In the genomic region with DNA sequence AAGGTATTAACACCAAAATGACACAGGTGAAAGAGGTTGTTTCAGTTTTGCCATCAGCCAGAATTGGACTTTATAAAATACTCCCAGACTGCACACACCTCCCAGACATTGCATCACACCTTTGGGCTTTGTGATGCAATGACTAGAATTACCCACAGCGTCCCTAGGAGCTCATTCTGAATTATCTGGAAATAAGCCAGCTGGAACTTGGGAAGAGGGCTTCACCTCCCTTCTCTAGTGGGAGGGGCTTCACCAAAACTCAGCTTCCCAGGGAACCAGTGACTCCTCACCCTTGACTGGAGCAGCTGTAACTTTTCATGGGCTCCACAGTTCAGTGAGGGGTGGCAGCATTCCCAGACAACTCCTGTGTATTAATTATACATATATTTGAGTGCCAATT, we compare ENCODE assay signal across 18 cellular contexts.
A peak's percentile ranks its signal among the peaks of the same experiment; 100 is the strongest.
DNase-seq lines count a peak whose midpoint lies in the region; ATAC-seq, FAIRE-seq and TF ChIP-seq lines count a peak whose summit lies in the region.
"Had no signal": no experiment of that assay in that cellular context is flagged by ENCODE, and none has a peak within 500 bp of the region (broad histone marks: within the 10 kb centered on the region; RNA-seq: fewer than 3 reads in every experiment).

No MANE protein-coding gene starts in this region.

- TF ChIP-seq EP300 in H1 (IDR thresholded peaks at IDR 0.05; ENCODE audit: borderline replicate concordance in 1 of 2, low read depth in 2 of 2, low read length in 2 of 2) = no peak

- WGBS in H1 (ENCODE audit: extremely low coverage in 1 of 2, insufficient coverage in 1 of 2, insufficient read length in 1 of 2, insufficient replicate concordance in 2 of 2, low coverage in 1 of 2, low lambda C conversion rate in 2 of 2, missing lambda C conversion rate in 1 of 2), 2 experiments = 83% methylated on average over 1 of the region's 1 CpG; no CpG with 5 or more reads in 1 of the 2 experiments

- no peak for TF ChIP-seq RAD21 in H1 (IDR thresholded peaks at IDR 0.05 in 1 of 2, conservative IDR thresholded peaks at IDR 0.05 in 1 of 2; ENCODE audit: low read depth in 2 of 2, low read length in 2 of 2)

- H3K14ac ChIP-seq in H1 (ENCODE audit: insufficient read length) = no peak overlapping the region

- H4K20me1 ChIP-seq in H1 (replicated peaks in 1 of 2; ENCODE audit: control insufficient read depth in 1 of 2, insufficient read depth in 2 of 2, low read length in 2 of 2) = no peaks in the 10 kb centered on the region

- H3K27ac ChIP-seq in H1 (ENCODE audit: low read depth, low read length) (no peak overlapping the region), lower lobe of right lung (no peak overlapping the region)
- H3K27ac ChIP-seq: testis had no signal

- TF ChIP-seq CTCF in NB4 (IDR thresholded peaks at IDR 0.05; ENCODE audit: low read depth, low read length) (no peak), H1 (IDR thresholded peaks at IDR 0.05; ENCODE audit: control extremely low read depth in 1 of 3, insufficient read depth in 1 of 3, low read depth in 1 of 3, low read length in 3 of 3) (no peak), lower lobe of right lung (IDR thresholded peaks at IDR 0.05) (no peak)

- H3K4ac ChIP-seq in H1 (replicated peaks; ENCODE audit: insufficient read length, low read depth, low read length) = no peak overlapping the region

- H2AFZ ChIP-seq in H1 (ENCODE audit: low read length) = peak overlapping the region; percentile 10; the same call in 1 of the 2 replicates

- no peak overlapping the region for H2BK12ac ChIP-seq in H1 (ENCODE audit: low read depth, low read length)

- CTCF ChIA-PET in H1 (lab: Charles Lee; ENCODE audit: partially characterized antibody) = interaction anchor here (1.0 to 8.2 kb wide), 5 partner anchors 12 to 248 kb away, joined by 3 to 52 read pairs (median 5); no protein-coding TSS in a partner anchor

- H3K9ac ChIP-seq in H1 (replicated peaks in 1 of 4; ENCODE audit: extremely low read depth in 1 of 4, low read depth in 3 of 4, low read length in 3 of 4) = no peak overlapping the region

- H3K4me1 ChIP-seq in H1 (replicated peaks in 1 of 4; ENCODE audit: control insufficient read depth in 3 of 4, insufficient read depth in 4 of 4, low read length in 3 of 4) (peaks cover 0 to 10% (median 5%) of the 10 kb centered on the region in 4 experiments; a peak in 4 of 7 replicates), lower lobe of right lung (no peaks in the 10 kb centered on the region)
- H3K4me1 ChIP-seq: testis had no signal

- H2BK20ac ChIP-seq in H1 (ENCODE audit: low read length) = no peak overlapping the region

- no peak overlapping the region for H4K8ac ChIP-seq in H1 (ENCODE audit: extremely low read depth, insufficient read depth, low read length)

- no peak for FAIRE-seq in H1 (lab: Jason Lieb, UNC)
- FAIRE-seq: kidney had no signal

- no peak overlapping the region for H2BK5ac ChIP-seq in H1 (ENCODE audit: low read depth, low read length)

- H3K4me3 ChIP-seq in NB4 (ENCODE audit: low read depth, low read length) = no peak overlapping the region
- H3K4me3 ChIP-seq in H1 (ENCODE audit: extremely low read depth in 1 of 4, insufficient read depth in 2 of 4, low read depth in 3 of 4, low read length in 4 of 4) = no peak overlapping the region
- H3K4me3 ChIP-seq in lower lobe of right lung = no peak overlapping the region
- H3K4me3 ChIP-seq: testis had no signal

- H3K23ac ChIP-seq in H1 (ENCODE audit: insufficient read length) = no peak overlapping the region

- no peak overlapping the region for H2BK15ac ChIP-seq in H1 (ENCODE audit: low read length)

- no peak overlapping the region for H4K5ac ChIP-seq in H1 (ENCODE audit: insufficient read length, low read depth, low read length)

- no peaks in the 10 kb centered on the region; the same call in 1 of the 2 replicates for H3K23me2 ChIP-seq in H1 (ENCODE audit: low read depth, low read length)

- H3K56ac ChIP-seq in H1 (replicated peaks; ENCODE audit: insufficient read length, low read depth, low read length) = no peak overlapping the region

- H3K79me1 ChIP-seq in H1 (ENCODE audit: low read depth, low read length) = no peaks in the 10 kb centered on the region

- no peak overlapping the region for H2BK120ac ChIP-seq in H1 (replicated peaks; ENCODE audit: low read depth, low read length)

- H3K79me2 ChIP-seq in H1 (ENCODE audit: control insufficient read depth in 1 of 2, insufficient read depth in 2 of 2, low read length in 2 of 2) = no peaks in the 10 kb centered on the region

- intact Hi-C loops in lower lobe of right lung (cut with DNase I) = no loop called here

- DNase-seq in H4 (ENCODE audit: low spot score) (peak; percentile 44), NB4 (ENCODE audit: low read depth) (peak; percentile 28), H1 (ENCODE audit: low read depth in 1 of 2, low spot score in 2 of 2) (no peak), lower lobe of right lung (no peak)
- DNase-seq: activated CD4-positive, CD25-positive, alpha-beta regulatory T cell treated with anti-CD3 and anti-CD28 coated beads, Interleukin-2, amount 50 U/mL, for 72 hours; activated CD8-positive, alpha-beta memory T cell treated with anti-CD3 and anti-CD28 coated beads, Interleukin-2, amount 50 U/mL, for 4 hours; central memory CD4-positive, alpha-beta T cell; glutamatergic neuron; kidney; NCI-H1417 treated with DMSO at 0.1 percent for 48 hours; NCI-H510A; stimulated activated CD4-positive, alpha-beta T cell treated with anti-CD3 and anti-CD28 coated beads, Interleukin-2, amount 100 ng/mL, for 24 hours; stimulated activated CD8-positive, alpha-beta memory T cell treated with anti-CD3 and anti-CD28 coated beads, Interleukin-4, amount 100 ng/mL, for 48 hours; T-helper 17 cell; testis had no signal

- 0 out of 7 replicates have a peak, but pooled peaks cover 0 to 2% (median 0%) of the 10 kb centered on the region in 4 experiments for H3K27me3 ChIP-seq in H1 (replicated peaks in 1 of 4; ENCODE audit: control insufficient read depth in 3 of 4, extremely low read depth in 1 of 4, insufficient read depth in 3 of 4, low read length in 3 of 4)
- no peaks in the 10 kb centered on the region for H3K27me3 ChIP-seq in lower lobe of right lung (ENCODE audit: low read depth)
- H3K27me3 ChIP-seq: testis had no signal

- no peak overlapping the region for H2AK5ac ChIP-seq in H1 (ENCODE audit: low read depth, low read length)

- no peak for TF ChIP-seq POLR2A in NB4 (IDR thresholded peaks at IDR 0.05; ENCODE audit: extremely low read depth, insufficient read length)
- no peak for TF ChIP-seq POLR2A in H1 (IDR thresholded peaks at IDR 0.05; ENCODE audit: control extremely low read depth in 1 of 2, low read depth in 2 of 2, low read length in 2 of 2)

- H4K91ac ChIP-seq in H1 (replicated peaks; ENCODE audit: insufficient read length, low read length) = no peak overlapping the region

- H3K9me3 ChIP-seq in H1 (ENCODE audit: insufficient read depth in 2 of 2, low read depth in 1 of 2, low read length in 1 of 2) (no peaks in the 10 kb centered on the region), lower lobe of right lung (no peaks in the 10 kb centered on the region)
- H3K9me3 ChIP-seq: testis had no signal

- no peak overlapping the region for H3K18ac ChIP-seq in H1 (ENCODE audit: extremely low read depth, low read length)

- POLR2A ChIA-PET in H1 (lab: Charles Lee; ENCODE audit: partially characterized antibody) = interaction anchor here (1.0 kb wide), 2 partner anchors 8 to 12 kb away, joined by 3 read pairs; no protein-coding TSS in a partner anchor

- H3K4me2 ChIP-seq in H1 (ENCODE audit: insufficient read depth in 1 of 2, low read depth in 2 of 2, low read length in 2 of 2) = no peak overlapping the region

- ATAC-seq in lower lobe of right lung (peak; percentile 21 to 62), HG03139 (IDR thresholded peaks at IDR 0.05; ENCODE audit: unreplicated experiment) (no peak), GM19023 (IDR thresholded peaks at IDR 0.05; ENCODE audit: unreplicated experiment) (no peak), HG02885 (IDR thresholded peaks at IDR 0.05; ENCODE audit: poor library complexity, unreplicated experiment) (no peak)
- ATAC-seq: T-helper 17 cell had no signal

- no peaks in the 10 kb centered on the region for H3K36me3 ChIP-seq in H1 (ENCODE audit: control insufficient read depth in 2 of 4, insufficient read depth in 4 of 4, low read length in 3 of 4)
- no peaks in the 10 kb centered on the region for H3K36me3 ChIP-seq in lower lobe of right lung

TF ChIP-seq in H1, 55 proteins besides CTCF, POLR2A, EP300 and RAD21:
- no peak for TF ChIP-seq NRF1 (IDR thresholded peaks at IDR 0.05; ENCODE audit: low read depth, low read length)
- TF ChIP-seq CEBPB (IDR thresholded peaks at IDR 0.05; ENCODE audit: low read depth, low read length) = peak; percentile 57; the same call in 1 of the 2 replicates

Comparison
In these comparisons a context has a peak if more than half of its experiments do, and no peak if none do; other contexts are left out.
1. DNase-seq: peak in H4 (single experiment) and NB4 (single experiment); none in H1 (0 of 2) and lower lobe of right lung (single experiment).
2. ATAC-seq: peak in lower lobe of right lung (2 of 2); none in HG03139 (single experiment), GM19023 (single experiment) and HG02885 (single experiment).